Comparison of ENCODE assay signal across 4 cellular contexts in the genomic region with DNA sequence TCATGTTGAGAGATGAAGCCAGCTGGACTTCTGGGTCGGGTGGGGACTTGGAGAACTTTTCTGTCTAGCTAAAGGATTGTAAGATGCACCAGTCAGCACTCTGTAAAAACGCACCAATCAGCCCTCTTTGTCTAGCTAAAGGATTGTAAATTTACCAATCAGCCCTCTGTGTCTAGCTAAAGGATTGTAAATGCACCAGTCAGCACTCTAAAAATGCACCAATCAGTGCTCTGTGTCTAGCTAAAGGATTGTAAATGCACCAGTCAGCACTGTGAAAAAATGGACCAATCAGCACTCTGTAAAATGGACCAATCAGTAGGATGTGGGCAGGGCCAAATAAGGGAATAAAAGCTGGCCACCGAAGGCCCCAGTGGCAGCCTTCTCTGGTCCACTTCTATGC.
TF ChIP-seq lines count a peak whose summit lies in the region.

No MANE protein-coding gene starts in this region.

TF ChIP-seq in A549, 52 proteins besides CTCF, POLR2A, EP300 and RAD21:
- peak; percentile 63 for TF ChIP-seq MAFK (IDR thresholded peaks at IDR 0.05; ENCODE audit: partially characterized antibody)

TF ChIP-seq in WTC11, 78 proteins besides CTCF, POLR2A, EP300 and RAD21:
- TF ChIP-seq NFYB (CRISPR knock-in tag; conservative IDR thresholded peaks at IDR 0.05; ENCODE audit: low read depth): peak; percentile 68

TF ChIP-seq in K562, 482 proteins besides CTCF, POLR2A, EP300 and RAD21:
- peak; percentile 51 for TF ChIP-seq ZNF316 (IDR thresholded peaks at IDR 0.05)
- TF ChIP-seq CC2D1A (IDR thresholded peaks at IDR 0.05): 0 out of 2 replicates have a peak, but pooled peaks have one; percentile 36
TF ChIP-seq in K562: peak in this region for 2; not testable (repeated sequence) for 480.

TF ChIP-seq in HepG2, 621 proteins besides CTCF, POLR2A, EP300 and RAD21:
- TF ChIP-seq MAFK (conservative IDR thresholded peaks at IDR 0.05 in 1 of 2, IDR thresholded peaks at IDR 0.05 in 1 of 2; ENCODE audit: low read length in 2 of 2): peak in 1 of 2 experiments; percentile 12; a peak in 1 of 4 replicates
- 0 out of 2 replicates have a peak, but pooled peaks have one; percentile 27 for TF ChIP-seq NFYC (CRISPR knock-in tag; IDR thresholded peaks at IDR 0.05)
TF ChIP-seq in HepG2: peak in this region for 2; not testable (repeated sequence) for 619.
